ENCODE assay signal across 17 cellular contexts in genomic region chr21:41763996-41764395, GRCh38. TPM values are rescaled to one million over a fixed set of nuclear protein-coding genes. Genes with fewer than 3 reads are reported as not detected.
A peak's percentile ranks its signal among the peaks of the same experiment; 100 is the strongest.
DNase-seq lines count a peak whose midpoint lies in the region; ATAC-seq and TF ChIP-seq lines count a peak whose summit lies in the region.
"Had no signal": no experiment of that assay in that cellular context is flagged by ENCODE, and none has a peak within 500 bp of the region (broad histone marks: within the 10 kb centered on the region; RNA-seq: fewer than 3 reads in every experiment).

No MANE protein-coding gene starts in this region.

- no peak for ATAC-seq in HG03520 (IDR thresholded peaks at IDR 0.05; ENCODE audit: unreplicated experiment)
- no peak for ATAC-seq in SK-N-SH treated with all-trans-retinoic acid at 6 μM for 48 hours
- ATAC-seq: K562 had no signal

- no peaks in the 10 kb centered on the region for H3K9me3 Mint-ChIP-seq in chondrocyte (ENCODE audit: low read depth)

- H3K27me3 Mint-ChIP-seq in chondrocyte (ENCODE audit: low read depth) = no peaks in the 10 kb centered on the region

- H3K9me3 ChIP-seq in tibial artery (no peaks in the 10 kb centered on the region), ovary (no peaks in the 10 kb centered on the region)
- H3K9me3 ChIP-seq: BE2C had no signal

- WGBS in ovary, 3 donors = 62 to 79% (median 71%) methylated on average over 5 to 8 of the region's 8 CpGs

- TF ChIP-seq POLR2A in ovary (IDR thresholded peaks at IDR 0.05) = no peak

- H3K36me3 ChIP-seq in kidney epithelial cell (ENCODE audit: control insufficient read depth, insufficient read depth, low read length) (no peaks in the 10 kb centered on the region), tibial artery (no peaks in the 10 kb centered on the region), ovary (no peaks in the 10 kb centered on the region)
- H3K36me3 ChIP-seq: BE2C had no signal

- H3K4me3 ChIP-seq in LNCaP clone FGC (ENCODE audit: low read depth, low read length) (peak overlapping the region; percentile 69), kidney epithelial cell (ENCODE audit: low read depth, low read length) (peak overlapping the region; percentile 92), tibial artery (no peak overlapping the region), ovary (no peak overlapping the region)
- H3K4me3 ChIP-seq: GM23248, K562 had no signal

- DNase-seq in LNCaP clone FGC (ENCODE audit: low read depth) (no peak), chondrocyte (ENCODE audit: low spot score) (peak; percentile 85), kidney epithelial cell (ENCODE audit: low read depth) (no peak), tibial artery (no peak), ovary (no peak), inferior parietal cortex (ENCODE audit: extremely low spot score) (no peak)
- DNase-seq: activated CD4-positive, alpha-beta T cell treated with anti-CD3 and anti-CD28 coated beads, Interleukin-2, amount 50 U/mL, for 4 hours; activated naive CD8-positive, alpha-beta T cell treated with anti-CD3 and anti-CD28 coated beads for 36 hours; activated T-cell treated with anti-CD3 and anti-CD28 coated beads, Interleukin-2, amount 50 U/mL, for 48 hours; BE2C; GM23248; NCI-H1092; NCI-H748 treated with DMSO at 0.1 percent for 48 hours; stimulated activated CD4-positive, alpha-beta T cell treated with anti-CD3 and anti-CD28 coated beads, Interleukin-4, amount 100 ng/mL, for 24 hours had no signal

- H3K4me1 ChIP-seq in tibial artery = peaks cover 0 to 60% (median 35%) of the 10 kb centered on the region in 4 donors
- H3K4me1 ChIP-seq in ovary (ENCODE audit: insufficient read depth) = no peaks in the 10 kb centered on the region
- H3K4me1 ChIP-seq: BE2C had no signal

- H3K27me3 ChIP-seq in kidney epithelial cell (ENCODE audit: control insufficient read depth, insufficient read depth, low read length) (no peaks in the 10 kb centered on the region), tibial artery (peaks cover 0 to 9% of the 10 kb centered on the region in 2 donors), ovary (no peaks in the 10 kb centered on the region)

- TF ChIP-seq CTCF in LNCaP clone FGC (IDR thresholded peaks at IDR 0.05; ENCODE audit: control insufficient read depth, extremely low read depth, insufficient read depth) (no peak), chondrocyte (IDR thresholded peaks at IDR 0.05) (no peak), kidney epithelial cell (IDR thresholded peaks at IDR 0.05; ENCODE audit: insufficient read depth, low read length, poor library complexity, severe bottlenecking) (no peak), tibial artery (IDR thresholded peaks at IDR 0.05) (no peak), ovary (IDR thresholded peaks at IDR 0.05) (no peak)

- peak overlapping the region; percentile 71 for H3K4me3 Mint-ChIP-seq in chondrocyte (ENCODE audit: unreplicated experiment)
- H3K4me3 Mint-ChIP-seq: activated naive CD8-positive, alpha-beta T cell treated with anti-CD3 and anti-CD28 coated beads for 36 hours had no signal

- TF ChIP-seq EP300 in ovary (IDR thresholded peaks at IDR 0.05) = no peak

- H3K27ac Mint-ChIP-seq in chondrocyte (ENCODE audit: unreplicated experiment) = no peak overlapping the region
- H3K27ac Mint-ChIP-seq: activated naive CD8-positive, alpha-beta T cell treated with anti-CD3 and anti-CD28 coated beads for 36 hours had no signal

- H3K27ac ChIP-seq in tibial artery (peak overlapping the region; percentile 20 to 34), ovary (no peak overlapping the region)
- H3K27ac ChIP-seq: GM23248 had no signal

- H3K4me1 Mint-ChIP-seq in chondrocyte (ENCODE audit: low read depth) = peaks cover 86% of the 10 kb centered on the region

- H3K36me3 Mint-ChIP-seq in chondrocyte (ENCODE audit: low read depth) = no peaks in the 10 kb centered on the region
- H3K36me3 Mint-ChIP-seq: activated naive CD8-positive, alpha-beta T cell treated with anti-CD3 and anti-CD28 coated beads for 36 hours had no signal

- intact Hi-C loops in tibial artery (cut with DNase I; ENCODE audit: low total_unique reads) (loop anchor here (5.0 kb wide), 1 partner anchor 37 kb away; no protein-coding TSS in a partner anchor), ovary (cut with DNase I) (no loop called here)

TF ChIP-seq in SK-N-SH treated with all-trans-retinoic acid at 6 μM for 48 hours, 23 proteins besides CTCF, POLR2A, EP300 and RAD21:
- TF ChIP-seq CREB5 (CRISPR knock-in tag; IDR thresholded peaks at IDR 0.05; ENCODE audit: low read depth) (no peak), POU6F1 (CRISPR knock-in tag; IDR thresholded peaks at IDR 0.05; ENCODE audit: borderline replicate concordance, low read depth) (no peak), TCF4 (CRISPR knock-in tag; IDR thresholded peaks at IDR 0.05; ENCODE audit: borderline replicate concordance) (no peak), ARNTL (CRISPR knock-in tag; IDR thresholded peaks at IDR 0.05; ENCODE audit: borderline replicate concordance, low read depth) (no peak), ZNF8 (CRISPR knock-in tag; IDR thresholded peaks at IDR 0.05) (no peak), BACH2 (CRISPR knock-in tag; IDR thresholded peaks at IDR 0.05; ENCODE audit: borderline replicate concordance) (no peak), ZNF565 (CRISPR knock-in tag; conservative IDR thresholded peaks at IDR 0.05; ENCODE audit: low read depth) (no peak), CSDC2 (CRISPR knock-in tag; IDR thresholded peaks at IDR 0.05) (no peak), PATZ1 (CRISPR knock-in tag; IDR thresholded peaks at IDR 0.05; ENCODE audit: borderline replicate concordance) (no peak), CSRNP3 (CRISPR knock-in tag; IDR thresholded peaks at IDR 0.05) (no peak), SNAI2 (CRISPR knock-in tag; IDR thresholded peaks at IDR 0.05) (no peak), TOX (CRISPR knock-in tag; IDR thresholded peaks at IDR 0.05; ENCODE audit: borderline replicate concordance) (no peak), OSR1 (CRISPR knock-in tag; IDR thresholded peaks at IDR 0.05) (no peak), ZFP3 (CRISPR knock-in tag; IDR thresholded peaks at IDR 0.05) (no peak), ISL1 (CRISPR knock-in tag; IDR thresholded peaks at IDR 0.05) (no peak), ZFP30 (CRISPR knock-in tag; IDR thresholded peaks at IDR 0.05) (no peak), ZC3H10 (CRISPR knock-in tag; IDR thresholded peaks at IDR 0.05) (no peak), RARB (CRISPR knock-in tag; IDR thresholded peaks at IDR 0.05) (no peak)
TF ChIP-seq in SK-N-SH treated with all-trans-retinoic acid at 6 μM for 48 hours: peak in this region for 0.

RNA-seq across cellular contexts. Expression of gene RIPK4, which starts 2.9 kb away (rescaled TPM):
- 6.1 to 11.3 TPM (median 11.1 TPM) in 3 replicates for total RNA-seq in chondrocyte
- total RNA-seq in kidney epithelial cell = 17.6 and 20.5 TPM in 2 replicates
- total RNA-seq in ovary = 10 to 100 TPM in 1 of 7 donors, 1 to 10 TPM in 3, under 1 TPM in 3; 0.08 to 12.4 (median 1.5) TPM
- polyA plus RNA-seq in ovary = under 1 TPM; 0.08 to 0.10 TPM
- total RNA-seq: K562 had no signal
- polyA plus RNA-seq: K562 had no signal

Comparison
In these comparisons a context has a peak if more than half of its experiments do, and no peak if none do; other contexts are left out.
1. H3K4me3 ChIP-seq: peak in LNCaP clone FGC (single experiment) and kidney epithelial cell (single experiment); none in tibial artery (0 of 2) and ovary (single experiment).
2. H3K27ac ChIP-seq: peak in tibial artery (2 of 2); none in ovary (0 of 2).